ENCODE assay signal across 7 cellular contexts in the genomic region with DNA sequence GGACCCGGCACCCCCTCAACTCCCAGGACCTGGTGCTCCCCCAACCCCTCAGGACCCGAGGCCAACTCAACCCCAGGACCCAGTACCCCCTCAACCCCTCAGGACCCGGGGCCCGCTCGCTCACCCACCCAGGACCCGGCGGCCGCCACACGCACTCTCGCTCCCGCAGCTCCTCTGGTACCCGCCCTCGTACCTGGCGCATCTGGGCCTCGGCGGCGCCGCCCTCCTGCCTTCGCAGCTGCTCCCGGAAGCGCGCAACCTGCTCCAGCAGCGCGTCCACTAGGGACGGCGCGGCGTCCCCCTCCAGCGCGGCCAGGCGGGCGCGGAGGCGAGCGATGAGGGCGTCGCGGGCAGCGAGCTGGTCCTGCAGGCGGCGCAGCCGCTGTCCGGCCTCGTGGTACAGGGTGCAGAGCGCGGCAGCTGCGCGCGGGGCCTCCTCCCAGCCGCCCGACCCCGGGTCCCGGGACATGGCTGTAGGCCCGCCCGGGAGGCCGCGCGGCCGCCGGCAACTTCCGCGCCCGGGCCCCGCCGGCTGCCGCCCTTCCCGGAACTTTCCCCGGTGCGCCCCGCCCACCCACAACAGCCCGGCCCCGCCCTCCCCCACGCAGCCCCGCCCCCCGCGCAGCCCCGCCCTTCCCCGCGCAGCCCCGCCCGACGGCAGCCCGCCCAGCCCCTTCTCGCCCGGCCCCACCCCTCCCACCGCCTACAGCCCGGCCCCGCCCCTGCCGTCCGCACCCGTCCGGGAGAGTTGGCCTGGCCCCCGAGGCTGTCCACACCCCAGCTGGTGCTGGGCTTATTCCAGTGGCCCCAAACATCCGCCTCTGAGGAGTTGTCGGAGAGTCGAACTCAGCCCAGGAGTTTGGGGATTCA. TPM values are rescaled to one million over a fixed set of nuclear protein-coding genes. Genes with fewer than 3 reads are reported as not detected.
DNase-seq lines count a peak whose midpoint lies in the region; ATAC-seq, FAIRE-seq and TF ChIP-seq lines count a peak whose summit lies in the region.

A gene with protein sequence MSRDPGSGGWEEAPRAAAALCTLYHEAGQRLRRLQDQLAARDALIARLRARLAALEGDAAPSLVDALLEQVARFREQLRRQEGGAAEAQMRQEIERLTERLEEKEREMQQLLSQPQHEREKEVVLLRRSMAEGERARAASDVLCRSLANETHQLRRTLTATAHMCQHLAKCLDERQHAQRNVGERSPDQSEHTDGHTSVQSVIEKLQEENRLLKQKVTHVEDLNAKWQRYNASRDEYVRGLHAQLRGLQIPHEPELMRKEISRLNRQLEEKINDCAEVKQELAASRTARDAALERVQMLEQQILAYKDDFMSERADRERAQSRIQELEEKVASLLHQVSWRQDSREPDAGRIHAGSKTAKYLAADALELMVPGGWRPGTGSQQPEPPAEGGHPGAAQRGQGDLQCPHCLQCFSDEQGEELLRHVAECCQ (minus strand): TSS at position 516 of the 870 bp plus-strand sequence. CDS start 47 bp downstream, at position 469.

- H3K9ac ChIP-seq in keratinocyte (ENCODE audit: control insufficient read depth, extremely low read depth, insufficient read depth, low read length) = peak within 1 kb of the TSS; percentile 75

- H3K9me3 ChIP-seq in keratinocyte (ENCODE audit: control insufficient read depth, low read depth, low read length) = no peaks in the 10 kb centered on the region

- peaks cover 14% of the 10 kb centered on the region for H3K4me1 ChIP-seq in keratinocyte (ENCODE audit: control insufficient read depth, extremely low read depth, insufficient read depth, low read length)

- H3K4me3 ChIP-seq in keratinocyte (ENCODE audit: control insufficient read depth in 2 of 3, extremely low read depth in 1 of 3, insufficient read depth in 2 of 3, low read depth in 1 of 3, low read length in 3 of 3) = peak within 1 kb of the TSS; percentile 65 to 76 (median 74)

- no peaks in the 10 kb centered on the region for H3K27me3 ChIP-seq in keratinocyte (ENCODE audit: control insufficient read depth, extremely low read depth, insufficient read depth, low read length)

- peak in 2 of 3 experiments; percentile 18 to 42 for TF ChIP-seq CTCF in keratinocyte (optimal IDR thresholded peaks at IDR 0.05 in 1 of 3, IDR thresholded peaks at IDR 0.05 in 1 of 3, conservative IDR thresholded peaks at IDR 0.05 in 1 of 3; ENCODE audit: extremely low read depth in 1 of 3, insufficient read depth in 2 of 3, low read length in 3 of 3)

- ATAC-seq in GM18498 (IDR thresholded peaks at IDR 0.05; ENCODE audit: unreplicated experiment) (peak; percentile 72), HG02798 (IDR thresholded peaks at IDR 0.05; ENCODE audit: poor library complexity, unreplicated experiment) (peak; percentile 70)

- H4K20me1 ChIP-seq in keratinocyte (ENCODE audit: control insufficient read depth, extremely low read depth, insufficient read depth, low read length) = no peaks in the 10 kb centered on the region

- DNase-seq in NCI-H2029 (lab: John Stamatoyannopoulos, UW) (peak; percentile 63), keratinocyte (ENCODE audit: low read depth, low spot score) (peak; percentile 60)
- DNase-seq in activated CD4-positive, CD25-positive, alpha-beta regulatory T cell treated with anti-CD3 and anti-CD28 coated beads, Interleukin-2, amount 50 U/mL, for 16 hours (ENCODE audit: low read depth, low spot score) = peak; percentile 50
- DNase-seq in central memory CD4-positive, alpha-beta T cell = peak; percentile 77
- peak; percentile 59 to 69 for DNase-seq in stimulated activated CD4-positive, alpha-beta T cell treated with anti-CD3 and anti-CD28 coated beads, Interleukin-15, amount 100 ng/mL, for 1 hour (ENCODE audit: low read depth in 1 of 2, low spot score in 1 of 2)

- peaks cover 17% of the 10 kb centered on the region for H3K79me2 ChIP-seq in keratinocyte (ENCODE audit: control insufficient read depth, insufficient read depth, low read length)

- peaks cover 0 to 3% of the 10 kb centered on the region in 2 experiments for H3K36me3 ChIP-seq in keratinocyte (ENCODE audit: control insufficient read depth in 2 of 2, extremely low read depth in 1 of 2, insufficient read depth in 2 of 2, low read length in 2 of 2)

- peak within 1 kb of the TSS; percentile 50 for H2AFZ ChIP-seq in keratinocyte (ENCODE audit: control insufficient read depth, low read length)

- no peaks in the 10 kb centered on the region for H3K9me1 ChIP-seq in keratinocyte (ENCODE audit: control insufficient read depth, extremely low read depth, insufficient read depth, low read length)

- no peak for FAIRE-seq in keratinocyte (lab: Jason Lieb, UNC)

- peak within 1 kb of the TSS; percentile 91 for H3K4me2 ChIP-seq in keratinocyte (ENCODE audit: control insufficient read depth, extremely low read depth, insufficient read depth, low read depth, low read length)

- H3K27ac ChIP-seq in keratinocyte (ENCODE audit: control insufficient read depth, insufficient read depth, low read length) = peak within 1 kb of the TSS; percentile 54

- dilution Hi-C loops in keratinocyte (cut with MboI; ENCODE audit: extremely low pct_ligation_motif_present, low sequenced_read_pairs) = no loop called here

RNA-seq across cellular contexts. Expression of the gene that starts here (rescaled TPM):
- 22.6 to 23.1 TPM (median 23.1 TPM) in 3 replicates for polyA plus RNA-seq in keratinocyte
- 33.1 TPM for polyA plus RNA-seq in keratinocyte (2011; ENCODE audit: low read depth)
- polyA plus RNA-seq in keratinocyte (2011; cell fraction: cytosol; rRNA removed) = 11.7 and 26.0 TPM in 2 replicates
- 41.6 and 42.8 TPM in 2 replicates for polyA plus RNA-seq in keratinocyte (2011; cell fraction: nucleus; rRNA removed)
- 21.2 and 26.8 TPM in 2 replicates for polyA plus RNA-seq in keratinocyte (2012; ENCODE audit: low replicate concordance)
- polyA minus RNA-seq in keratinocyte = 7.6 to 13.0 TPM (median 9.8 TPM) in 3 replicates
- 15.9 TPM for polyA minus RNA-seq in keratinocyte (2011; cell fraction: cytosol; rRNA and poly(A)+ RNA removed)
- polyA minus RNA-seq in keratinocyte (2011; cell fraction: nucleus; rRNA and poly(A)+ RNA removed) = 10.3 and 12.2 TPM in 2 replicates

Comparison
In these comparisons a context has a peak if more than half of its experiments do, and no peak if none do; other contexts are left out.
1. Peak in every context shown above with its lines: DNase-seq, ATAC-seq, H3K4me3 ChIP-seq and H3K27ac ChIP-seq.